Comparison of ENCODE assay signal across 28 cellular contexts in genomic region chr2:44139741-44140140, GRCh38.
"Had no signal": no experiment of that assay in that cellular context is flagged by ENCODE, and none has a peak within 500 bp of the region (broad histone marks: within the 10 kb centered on the region; RNA-seq: fewer than 3 reads in every experiment).

No MANE protein-coding gene starts in this region.

- H3K27me3 ChIP-seq: gastrocnemius medialis, neutrophil, pancreas, thyroid gland, vagina had no signal

- H3K4me3 Mint-ChIP-seq: dendritic cell treated with granulocyte-macrophage colony-stimulating factor and Interleukin-4, amounts not matched to agents 40 ng/mL and 50 ng/mL, for 4 days; endodermal cell; memory B cell; natural killer cell treated with Interleukin-12 subunit alpha and Interleukin-12 subunit beta and Interleukin-15 and Interleukin-18, amount 100 ng/mL, for 72 hours; neural crest cell had no signal

- H3K27ac ChIP-seq: epithelial cell of prostate, gastrocnemius medialis, neutrophil, pancreas, stomach, thyroid gland, vagina had no signal

- H3K36me3 Mint-ChIP-seq: memory B cell; natural killer cell treated with Interleukin-12 subunit alpha and Interleukin-12 subunit beta and Interleukin-15 and Interleukin-18, amount 100 ng/mL, for 72 hours had no signal

- H3K4me3 ChIP-seq: gastrocnemius medialis, lung, pancreas, smooth muscle cell, stomach, thyroid gland, vagina had no signal

- ATAC-seq: esophagus mucosa; gastrocnemius medialis; left lobe of liver; natural killer cell treated with Interleukin-12 subunit alpha and Interleukin-12 subunit beta and Interleukin-15 and Interleukin-18, amount 100 ng/mL, for 72 hours; pancreas; sciatic nerve had no signal

- H3K27me3 Mint-ChIP-seq: dendritic cell treated with granulocyte-macrophage colony-stimulating factor and Interleukin-4, amounts not matched to agents 40 ng/mL and 50 ng/mL, for 4 days had no signal

- H3K4me2 ChIP-seq: smooth muscle cell had no signal

- H3K9me3 Mint-ChIP-seq: dendritic cell treated with granulocyte-macrophage colony-stimulating factor and Interleukin-4, amounts not matched to agents 40 ng/mL and 50 ng/mL, for 4 days; memory B cell; natural killer cell treated with Interleukin-12 subunit alpha and Interleukin-12 subunit beta and Interleukin-15 and Interleukin-18, amount 100 ng/mL, for 72 hours had no signal

- H3K4me1 ChIP-seq: pancreas, stomach, thyroid gland, vagina had no signal

- DNase-seq: effector CD8-positive, alpha-beta T cell; endodermal cell; foreskin fibroblast; gastrocnemius medialis; head of caudate nucleus; kidney; pancreas; stimulated activated CD4-positive, alpha-beta T cell treated with anti-CD3 and anti-CD28 coated beads, Interleukin-12 subunit alpha, Interleukin-12 subunit beta, amount 100 ng/mL, for 4 hours; stimulated activated CD4-positive, alpha-beta T cell treated with anti-CD3 and anti-CD28 coated beads, Interleukin-1b, Interleukin-23, amount 100 ng/mL, for 48 hours; stimulated activated CD4-positive, alpha-beta T cell treated with anti-CD3 and anti-CD28 coated beads, Interleukin-4, amount 100 ng/mL, for 1 hour; stimulated activated CD8-positive, alpha-beta memory T cell treated with anti-CD3 and anti-CD28 coated beads, Interleukin-4, amount 100 ng/mL, for 48 hours; stimulated activated naive CD4-positive, alpha-beta T cell treated with Interleukin-2 at 50 U/mL for 16 hours; stomach; thyroid gland; trophoblast cell had no signal

- H3K4me1 Mint-ChIP-seq: memory B cell had no signal

- H3K27ac Mint-ChIP-seq: dendritic cell treated with granulocyte-macrophage colony-stimulating factor and Interleukin-4, amounts not matched to agents 40 ng/mL and 50 ng/mL, for 4 days; memory B cell; natural killer cell treated with Interleukin-12 subunit alpha and Interleukin-12 subunit beta and Interleukin-15 and Interleukin-18, amount 100 ng/mL, for 72 hours; progenitor cell of endocrine pancreas had no signal

- H3K36me3 ChIP-seq: gastrocnemius medialis, neutrophil, pancreas, stomach, thyroid gland, vagina had no signal

- H3K9me3 ChIP-seq: gastrocnemius medialis, neutrophil, pancreas, stomach, thyroid gland, vagina had no signal
